Comparison of ENCODE assay signal across 10 cellular contexts in genomic region chr3:2099779-2100191, GRCh38. TPM values are rescaled to one million over a fixed set of nuclear protein-coding genes. Genes with fewer than 3 reads are reported as not detected.
DNase-seq lines count a peak whose midpoint lies in the region; ATAC-seq, FAIRE-seq and TF ChIP-seq lines count a peak whose summit lies in the region.
"Had no signal": no experiment of that assay in that cellular context is flagged by ENCODE, and none has a peak within 500 bp of the region (broad histone marks: within the 10 kb centered on the region; RNA-seq: fewer than 3 reads in every experiment).

No MANE protein-coding gene starts in this region.

- no peak overlapping the region for H3K27ac ChIP-seq in GM23338 (ENCODE audit: low read depth)
- H3K27ac ChIP-seq in SJCRH30 = no peak overlapping the region
- no peak overlapping the region for H3K27ac ChIP-seq in psoas muscle
- no peak overlapping the region for H3K27ac ChIP-seq in small intestine (ENCODE audit: low read depth in 1 of 2, low read length in 1 of 2)

- H3F3A ChIP-seq in GM23338 (replicated peaks; ENCODE audit: low read depth) = no peaks in the 10 kb centered on the region

- H3K4me1 ChIP-seq in GM23338 (ENCODE audit: insufficient read depth) (peaks cover 8% of the 10 kb centered on the region; the same call in 1 of the 2 replicates), SJCRH30 (0 out of 2 replicates have a peak, but pooled peaks cover 2% of the 10 kb centered on the region), psoas muscle (no peaks in the 10 kb centered on the region), small intestine (ENCODE audit: control insufficient read depth in 2 of 2, insufficient read depth in 1 of 2, low read depth in 1 of 2, low read length in 1 of 2) (no peaks in the 10 kb centered on the region)

- H3K9me3 Mint-ChIP-seq in GM23338 = peaks cover 94% of the 10 kb centered on the region

- H2AFZ ChIP-seq in GM23338 = peak overlapping the region; percentile 96; the same call in 1 of the 2 replicates

- peaks cover 2% of the 10 kb centered on the region for H3K27me3 Mint-ChIP-seq in GM23338 (ENCODE audit: insufficient read depth, low read depth, poor library complexity)

- peak overlapping the region; percentile 87 for H3K4me2 ChIP-seq in GM23338

- peak overlapping the region; percentile 69 for H3K4me3 ChIP-seq in GM23338
- H3K4me3 ChIP-seq in SJCRH30 = peak overlapping the region; percentile 77
- peak overlapping the region; percentile 63 for H3K4me3 ChIP-seq in iPS-18c (ENCODE audit: insufficient read depth, low read depth, low read length)
- peak overlapping the region; percentile 54 for H3K4me3 ChIP-seq in psoas muscle
- peak overlapping the region in 1 of 2 donors; percentile 21 for H3K4me3 ChIP-seq in small intestine (ENCODE audit: low read depth in 1 of 2, low read length in 2 of 2)

- H3K27ac Mint-ChIP-seq in GM23338 = no peak overlapping the region

- peaks cover 36% of the 10 kb centered on the region for H3K36me3 Mint-ChIP-seq in GM23338 (ENCODE audit: low read depth)

- H3K36me3 ChIP-seq in GM23338 (ENCODE audit: insufficient read depth) = no peaks in the 10 kb centered on the region; the same call in 1 of the 2 replicates
- no peaks in the 10 kb centered on the region for H3K36me3 ChIP-seq in SJCRH30
- H3K36me3 ChIP-seq in psoas muscle (ENCODE audit: insufficient read depth in 1 of 2, low read depth in 1 of 2) = no peaks in the 10 kb centered on the region
- no peaks in the 10 kb centered on the region for H3K36me3 ChIP-seq in small intestine (ENCODE audit: control insufficient read depth in 2 of 2, insufficient read depth in 2 of 2, low read length in 2 of 2)

- peaks cover 69% of the 10 kb centered on the region for H3K27me3 ChIP-seq in GM23338 (ENCODE audit: insufficient read depth)
- H3K27me3 ChIP-seq in SJCRH30 = no peaks in the 10 kb centered on the region
- peaks cover 8 to 48% (median 12%) of the 10 kb centered on the region in 3 donors for H3K27me3 ChIP-seq in psoas muscle (ENCODE audit: insufficient read depth in 3 of 3, low read length in 2 of 3)
- peaks cover 3 to 6% of the 10 kb centered on the region in 2 donors for H3K27me3 ChIP-seq in small intestine (ENCODE audit: control insufficient read depth in 2 of 2, insufficient read depth in 2 of 2, low read length in 2 of 2)

- no peaks in the 10 kb centered on the region for H3K79me2 ChIP-seq in GM23338 (replicated peaks; ENCODE audit: insufficient read depth)

- H3K4me3 Mint-ChIP-seq in GM23338 = no peak overlapping the region

- intact Hi-C loops in psoas muscle (cut with DNase I) = no loop called here

- no peaks in the 10 kb centered on the region; the same call in 1 of the 2 replicates for H4K20me1 ChIP-seq in GM23338 (replicated peaks; ENCODE audit: insufficient read depth)

- WGBS in psoas muscle, 3 donors = 2 to 3% (median 2%) methylated on average over 26 of the region's 26 CpGs
- WGBS in small intestine, 3 donors = 4 to 19% (median 13%) methylated on average over 26 of the region's 26 CpGs

- H3K9me3 ChIP-seq in SJCRH30 (replicated peaks) (no peaks in the 10 kb centered on the region), iPS-18c (ENCODE audit: control insufficient read depth, insufficient read depth, low read length) (peaks cover 2% of the 10 kb centered on the region), psoas muscle (no peaks in the 10 kb centered on the region), small intestine (ENCODE audit: control insufficient read depth, low read depth) (no peaks in the 10 kb centered on the region)

- no peak for FAIRE-seq in small intestine (lab: Jason Lieb, UNC)
- FAIRE-seq: keratinocyte had no signal

- no peak for TF ChIP-seq CTCF in GM23338 (conservative IDR thresholded peaks at IDR 0.05; ENCODE audit: low read depth in 2 of 2)
- no peak for TF ChIP-seq CTCF in psoas muscle (IDR thresholded peaks at IDR 0.05)

- DNase-seq in GM23338 (ENCODE audit: low spot score) (peak; percentile 44), SJCRH30 (peak; percentile 3 to 8), psoas muscle (no peak), small intestine (no peak)
- no peak for DNase-seq in effector CD4-positive, alpha-beta T cell
- DNase-seq: stimulated activated CD4-positive, alpha-beta T cell treated with anti-CD3 and anti-CD28 coated beads, Interleukin-4, amount 100 ng/mL, for 24 hours had no signal

- H3K9me2 ChIP-seq in GM23338 (ENCODE audit: insufficient read depth) = no peaks in the 10 kb centered on the region

- H3K4me1 Mint-ChIP-seq in GM23338 = no peaks in the 10 kb centered on the region

- no peak for ATAC-seq in GM23338
- no peak for ATAC-seq in psoas muscle
- ATAC-seq in HG03139 (IDR thresholded peaks at IDR 0.05; ENCODE audit: unreplicated experiment) = no peak
- ATAC-seq in HG02763 (IDR thresholded peaks at IDR 0.05; ENCODE audit: unreplicated experiment) = no peak

TF ChIP-seq in GM23338, 12 proteins besides CTCF, POLR2A, EP300 and RAD21:
- no peak for TF ChIP-seq STAT1 (IDR thresholded peaks at IDR 0.05; ENCODE audit: unreplicated experiment)
- TF ChIP-seq, protein P1, sequence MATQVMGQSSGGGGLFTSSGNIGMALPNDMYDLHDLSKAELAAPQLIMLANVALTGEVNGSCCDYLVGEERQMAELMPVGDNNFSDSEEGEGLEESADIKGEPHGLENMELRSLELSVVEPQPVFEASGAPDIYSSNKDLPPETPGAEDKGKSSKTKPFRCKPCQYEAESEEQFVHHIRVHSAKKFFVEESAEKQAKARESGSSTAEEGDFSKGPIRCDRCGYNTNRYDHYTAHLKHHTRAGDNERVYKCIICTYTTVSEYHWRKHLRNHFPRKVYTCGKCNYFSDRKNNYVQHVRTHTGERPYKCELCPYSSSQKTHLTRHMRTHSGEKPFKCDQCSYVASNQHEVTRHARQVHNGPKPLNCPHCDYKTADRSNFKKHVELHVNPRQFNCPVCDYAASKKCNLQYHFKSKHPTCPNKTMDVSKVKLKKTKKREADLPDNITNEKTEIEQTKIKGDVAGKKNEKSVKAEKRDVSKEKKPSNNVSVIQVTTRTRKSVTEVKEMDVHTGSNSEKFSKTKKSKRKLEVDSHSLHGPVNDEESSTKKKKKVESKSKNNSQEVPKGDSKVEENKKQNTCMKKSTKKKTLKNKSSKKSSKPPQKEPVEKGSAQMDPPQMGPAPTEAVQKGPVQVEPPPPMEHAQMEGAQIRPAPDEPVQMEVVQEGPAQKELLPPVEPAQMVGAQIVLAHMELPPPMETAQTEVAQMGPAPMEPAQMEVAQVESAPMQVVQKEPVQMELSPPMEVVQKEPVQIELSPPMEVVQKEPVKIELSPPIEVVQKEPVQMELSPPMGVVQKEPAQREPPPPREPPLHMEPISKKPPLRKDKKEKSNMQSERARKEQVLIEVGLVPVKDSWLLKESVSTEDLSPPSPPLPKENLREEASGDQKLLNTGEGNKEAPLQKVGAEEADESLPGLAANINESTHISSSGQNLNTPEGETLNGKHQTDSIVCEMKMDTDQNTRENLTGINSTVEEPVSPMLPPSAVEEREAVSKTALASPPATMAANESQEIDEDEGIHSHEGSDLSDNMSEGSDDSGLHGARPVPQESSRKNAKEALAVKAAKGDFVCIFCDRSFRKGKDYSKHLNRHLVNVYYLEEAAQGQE (IDR thresholded peaks at IDR 0.05; ENCODE audit: unreplicated experiment) = no peak
- peak; percentile 82 for TF ChIP-seq EZH2 (IDR thresholded peaks at IDR 0.05; ENCODE audit: low read depth, unreplicated experiment)
- TF ChIP-seq CREB1 (CRISPR knock-in tag; IDR thresholded peaks at IDR 0.05; ENCODE audit: low read depth) = no peak
- TF ChIP-seq ETS1 (IDR thresholded peaks at IDR 0.05) = no peak
- no peak for TF ChIP-seq NANOG (IDR thresholded peaks at IDR 0.05; ENCODE audit: borderline replicate concordance)
- no peak for TF ChIP-seq POLR2AphosphoS5 (IDR thresholded peaks at IDR 0.05; ENCODE audit: low read depth)
- no peak for TF ChIP-seq EZH2phosphoT487 (IDR thresholded peaks at IDR 0.05; ENCODE audit: unreplicated experiment)
TF ChIP-seq in GM23338: peak in this region for 1.

RNA-seq across cellular contexts. Expression of gene CNTN4, which starts 1.1 kb away (rescaled TPM):
- 1.1 and 4.0 TPM in 2 replicates for total RNA-seq in GM23338 (2014; rRNA removed; shearing (Covaris generic))
- 0.82 and 0.91 TPM in 2 replicates for polyA plus RNA-seq in GM23338 (2016; fragmentation: Nextera tagmentation; extraction: Ambion mirVana)
- total RNA-seq in SJCRH30 (2014; rRNA removed; shearing (Covaris generic)) = 5.5 and 7.6 TPM in 2 replicates
- total RNA-seq in psoas muscle = 1 to 10 TPM in 2 of 4 donors, under 1 TPM in 2; 0.32 to 3.2 (median 1.1) TPM
- polyA plus RNA-seq in psoas muscle = under 1 TPM; 0.17 to 0.68 (median 0.29) TPM
- polyA plus RNA-seq in small intestine = 1 to 10 TPM in 1 of 3 donors, under 1 TPM in 1, not detected in 1; 0.27 to 2.6 TPM
- polyA plus RNA-seq: keratinocyte had no signal

Comparison
In these comparisons a context has a peak if more than half of its experiments do, and no peak if none do; other contexts are left out.
1. DNase-seq: peak in GM23338 (single experiment) and SJCRH30 (2 of 2); none in psoas muscle (0 of 2), small intestine (single experiment) and effector CD4-positive, alpha-beta T cell (single experiment).